Comparison of ENCODE assay signal across 8 cellular contexts in the genomic region with DNA sequence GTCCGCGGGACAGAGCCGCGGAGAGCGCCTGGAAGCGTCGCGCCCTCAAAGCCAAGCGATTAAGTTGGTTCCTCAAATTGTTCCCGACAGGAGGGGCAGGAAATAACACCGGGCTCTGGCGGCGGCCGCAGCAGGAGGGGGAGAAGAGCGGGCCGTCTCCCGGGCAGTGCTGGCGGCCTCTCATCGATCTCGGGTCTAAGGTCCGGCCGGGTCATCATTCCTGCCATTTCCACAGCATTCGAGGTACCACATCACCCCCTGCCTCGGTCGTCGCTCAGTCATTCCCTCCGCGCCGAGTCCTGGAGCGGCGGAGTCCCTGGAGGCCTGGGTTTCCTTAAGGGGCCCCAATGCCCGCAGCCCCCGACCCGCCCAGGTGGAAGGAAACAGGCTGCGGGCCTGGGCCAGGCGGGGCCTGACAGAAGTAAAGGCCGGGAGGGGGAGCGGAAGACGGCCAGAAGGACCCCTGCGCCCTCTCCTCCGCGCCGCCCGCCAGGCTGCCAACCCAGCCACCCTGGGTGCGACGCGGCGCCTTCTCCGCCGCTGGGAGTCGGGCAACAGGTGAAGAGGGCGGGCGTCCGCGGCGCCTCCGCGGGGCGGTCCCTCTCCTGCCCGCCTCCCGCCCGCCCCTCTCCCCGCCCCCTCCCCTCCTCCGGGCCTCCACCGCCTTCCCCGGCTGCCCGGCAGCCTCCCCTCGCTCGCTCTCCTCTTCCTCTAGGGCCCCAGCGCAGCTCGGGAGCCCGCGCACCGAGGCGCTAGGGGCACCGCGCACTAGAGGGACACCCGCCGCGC. TPM values are rescaled to one million over a fixed set of nuclear protein-coding genes. Genes with fewer than 3 reads are reported as not detected.
DNase-seq lines count a peak whose midpoint lies in the region; ATAC-seq and TF ChIP-seq lines count a peak whose summit lies in the region.

A gene with protein sequence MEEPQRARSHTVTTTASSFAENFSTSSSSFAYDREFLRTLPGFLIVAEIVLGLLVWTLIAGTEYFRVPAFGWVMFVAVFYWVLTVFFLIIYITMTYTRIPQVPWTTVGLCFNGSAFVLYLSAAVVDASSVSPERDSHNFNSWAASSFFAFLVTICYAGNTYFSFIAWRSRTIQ (plus strand): TSS at position 654 of the 789 bp plus-strand sequence. CDS start 293 bp downstream, outside the sequence.

- peak; percentile 67 for ATAC-seq in GM19372 (IDR thresholded peaks at IDR 0.05; ENCODE audit: low read depth, unreplicated experiment)

- in situ Hi-C loops in astrocyte of the spinal cord (cut with HindIII; ENCODE audit: low sequenced_read_pairs) = no loop called here

- DNase-seq in AG10803 (ENCODE audit: low read depth) (no peak), MG63 (peak; percentile 18), T-helper 2 cell (peak; percentile 33 to 88 (median 46)), astrocyte of the spinal cord (ENCODE audit: low read depth, low spot score) (peak; percentile 37), iPS-NIHi11 (ENCODE audit: low spot score) (peak; percentile 92), epidermal melanocyte (ENCODE audit: insufficient read length, low spot score) (no peak)
- peak; percentile 39 to 58 for DNase-seq in stimulated activated CD4-positive, alpha-beta T cell treated with anti-CD3 and anti-CD28 coated beads, Interleukin-15, amount 100 ng/mL, for 1 hour (ENCODE audit: low read depth in 1 of 2, low spot score in 1 of 2)

- TF ChIP-seq CTCF in AG10803 (conservative IDR thresholded peaks at IDR 0.05; ENCODE audit: low read length) (no peak), astrocyte of the spinal cord (IDR thresholded peaks at IDR 0.05; ENCODE audit: low read depth, low read length) (no peak)

- no peaks in the 10 kb centered on the region for H3K36me3 ChIP-seq in MG63

- peak within 1 kb of the TSS; percentile 49 for H3K4me3 ChIP-seq in AG10803 (ENCODE audit: low read length)
- H3K4me3 ChIP-seq in MG63 = peak within 1 kb of the TSS; percentile 53
- peak within 1 kb of the TSS; percentile 60 for H3K4me3 ChIP-seq in astrocyte of the spinal cord (ENCODE audit: low read depth, low read length)

- H3K27me3 ChIP-seq in MG63 = no peaks in the 10 kb centered on the region

- no peaks in the 10 kb centered on the region for H3K9me3 ChIP-seq in MG63

RNA-seq across cellular contexts. Expression of the gene that starts here (rescaled TPM):
- total RNA-seq in MG63 (2014; rRNA removed; shearing (Covaris generic); ENCODE audit: low replicate concordance) = not detected in 2 replicates

Comparison
In these comparisons a context has a peak if more than half of its experiments do, and no peak if none do; other contexts are left out.
1. Peak in DNase-seq and H3K4me3 ChIP-seq in MG63; RNA of the gene not detected or under 1 TPM.
2. DNase-seq: peak in T-helper 2 cell (5 of 5), astrocyte of the spinal cord (single experiment), iPS-NIHi11 (single experiment) and stimulated activated CD4-positive, alpha-beta T cell treated with anti-CD3 and anti-CD28 coated beads, Interleukin-15, amount 100 ng/mL, for 1 hour (2 of 2); none in AG10803 (single experiment) and epidermal melanocyte (single experiment).
3. Peak in every context shown above with its lines, with median percentiles within 50 percentile points of each other: H3K4me3 ChIP-seq.